ENCODE assay signal across 14 cellular contexts in genomic region chr1:94746635-94747525, GRCh38.
DNase-seq lines count a peak whose midpoint lies in the region; ATAC-seq, FAIRE-seq and TF ChIP-seq lines count a peak whose summit lies in the region.
"Had no signal": no experiment of that assay in that cellular context is flagged by ENCODE, and none has a peak within 500 bp of the region (broad histone marks: within the 10 kb centered on the region; RNA-seq: fewer than 3 reads in every experiment).

No MANE protein-coding gene starts in this region.

- H3K27ac ChIP-seq in HEK293 (ENCODE audit: extremely low read depth, low read depth, low read length), result no peak overlapping the region
- H3K27ac ChIP-seq in body of pancreas, result no peak overlapping the region
- peak overlapping the region; percentile 77 for H3K27ac ChIP-seq in right cardiac atrium (ENCODE audit: low read length)
- H3K27ac ChIP-seq in skeletal muscle tissue (ENCODE audit: low read depth, low read length), result peak overlapping the region; percentile 22
- H3K27ac ChIP-seq: BLaER1 treated with 17β-estradiol and CSF1 and Interleukin-3, amounts not matched to agents 10 nM and 100 nM; GM23248 had no signal

- intact Hi-C loops in body of pancreas (cut with DNase I) (no loop called here), right cardiac atrium (cut with DNase I) (no loop called here)

- H3K4me3 ChIP-seq in HEK293 (ENCODE audit: low read depth, low read length) (no peak overlapping the region), body of pancreas (no peak overlapping the region), right cardiac atrium (ENCODE audit: low read length) (no peak overlapping the region), skeletal muscle tissue (ENCODE audit: low read length in 3 of 3) (no peak overlapping the region)
- H3K4me3 ChIP-seq: BLaER1 treated with 17β-estradiol and CSF1 and Interleukin-3, amounts not matched to agents 10 nM and 100 nM; GM23248 had no signal

- H3K9me3 ChIP-seq in HEK293 (ENCODE audit: control insufficient read depth, insufficient read depth, low read depth, low read length), result no peaks in the 10 kb centered on the region
- H3K9me3 ChIP-seq in body of pancreas, result no peaks in the 10 kb centered on the region
- no peaks in the 10 kb centered on the region for H3K9me3 ChIP-seq in right cardiac atrium (ENCODE audit: control insufficient read depth, low read length)
- peaks cover 0 to 3% (median 0%) of the 10 kb centered on the region in 3 donors for H3K9me3 ChIP-seq in skeletal muscle tissue (ENCODE audit: control insufficient read depth in 3 of 3, low read length in 3 of 3)

- WGBS in body of pancreas, 2 donors, result 75 to 85% methylated on average over 5 to 8 of the region's 8 CpGs
- 63% methylated on average over 8 of the region's 8 CpGs for WGBS in right cardiac atrium

- CTCF ChIA-PET in HEK293 (lab: Yijun Ruan, JAX), result no interaction called here

- POLR2A ChIA-PET in HEK293 (lab: Yijun Ruan, JAX), result no interaction called here

- TF ChIP-seq CTCF in HEK293 (tag by site-specific recombination; IDR thresholded peaks at IDR 0.05) (no peak), body of pancreas (IDR thresholded peaks at IDR 0.05) (no peak)

- no peaks in the 10 kb centered on the region for H3K27me3 ChIP-seq in body of pancreas
- H3K27me3 ChIP-seq in right cardiac atrium (ENCODE audit: control insufficient read depth, insufficient read depth), result no peaks in the 10 kb centered on the region
- no peaks in the 10 kb centered on the region for H3K27me3 ChIP-seq in skeletal muscle tissue (ENCODE audit: control insufficient read depth in 3 of 3, insufficient read depth in 3 of 3, low read length in 3 of 3)
- H3K27me3 ChIP-seq: BLaER1 treated with 17β-estradiol and CSF1 and Interleukin-3, amounts not matched to agents 10 nM and 100 nM had no signal

- no peak overlapping the region for H3K9ac ChIP-seq in skeletal muscle tissue (ENCODE audit: low read depth in 1 of 3, low read length in 3 of 3)
- H3K9ac ChIP-seq: BLaER1 treated with 17β-estradiol and CSF1 and Interleukin-3, amounts not matched to agents 10 nM and 100 nM; GM23248; SK-N-SH had no signal

- peak in 3 of 4 donors; percentile 19 to 43 (median 22) for DNase-seq in body of pancreas
- DNase-seq in right cardiac atrium, result peak; percentile 47 to 80 (median 62)
- DNase-seq in H54 (ENCODE audit: insufficient read length, low spot score), result no peak
- no peak for DNase-seq in NK-92 (lab: John Stamatoyannopoulos, UW; ENCODE audit: unreplicated experiment)
- DNase-seq in stimulated activated naive CD8-positive, alpha-beta T cell treated with anti-CD3 and anti-CD28 coated beads, Interleukin-15, Interleukin-2, amounts not matched to agents 100 U/mL and 50 U/mL, for 24 hours, result no peak
- DNase-seq in activated CD4-positive, alpha-beta T cell treated with anti-CD3 and anti-CD28 coated beads, Interleukin-2, amount 50 U/mL, for 1 hour, result no peak
- DNase-seq: activated naive CD4-positive, alpha-beta T cell treated with Interleukin-2 at 50 U/mL for 16 hours; GM23248; NCI-H2081; SK-N-SH; stimulated activated CD4-positive, alpha-beta T cell treated with anti-CD3 and anti-CD28 coated beads, Interleukin-2, amount 100 ng/mL, for 24 hours had no signal

- FAIRE-seq in H54 (lab: Jason Lieb, UNC), result no peak

- H3K36me3 ChIP-seq in HEK293 (ENCODE audit: control insufficient read depth in 2 of 2, insufficient read depth in 1 of 2, low read length in 2 of 2) (no peaks in the 10 kb centered on the region), body of pancreas (replicated peaks in 1 of 2; ENCODE audit: insufficient read depth in 1 of 2, low read depth in 2 of 2) (no peaks in the 10 kb centered on the region), skeletal muscle tissue (ENCODE audit: control insufficient read depth in 3 of 3, insufficient read depth in 3 of 3, low read length in 3 of 3) (no peaks in the 10 kb centered on the region)
- H3K36me3 ChIP-seq: BLaER1 treated with 17β-estradiol and CSF1 and Interleukin-3, amounts not matched to agents 10 nM and 100 nM had no signal

- ATAC-seq in body of pancreas, result peak; percentile 45
- peak; percentile 71 to 90 for ATAC-seq in right cardiac atrium
- ATAC-seq in stimulated activated naive CD8-positive, alpha-beta T cell treated with anti-CD3 and anti-CD28 coated beads, Interleukin-15, Interleukin-2, amounts not matched to agents 100 U/mL and 50 U/mL, for 24 hours, result no peak

- no peak for TF ChIP-seq POLR2A in body of pancreas (IDR thresholded peaks at IDR 0.05)
- TF ChIP-seq POLR2A in H54 (IDR thresholded peaks at IDR 0.05; ENCODE audit: low read depth, low read length), result no peak

- H3K4me1 ChIP-seq in HEK293 (ENCODE audit: control insufficient read depth, insufficient read depth, low read length) (no peaks in the 10 kb centered on the region), body of pancreas (no peaks in the 10 kb centered on the region), right cardiac atrium (ENCODE audit: control insufficient read depth, insufficient read depth, low read length) (peaks cover 6% of the 10 kb centered on the region), skeletal muscle tissue (ENCODE audit: control insufficient read depth in 3 of 3, insufficient read depth in 3 of 3, low read length in 3 of 3) (peaks cover 0 to 4% (median 2%) of the 10 kb centered on the region in 3 donors)

TF ChIP-seq in HEK293, 187 proteins besides CTCF, POLR2A, EP300 and RAD21:
- TF ChIP-seq PRDM10 (tag by site-specific recombination; IDR thresholded peaks at IDR 0.05), result no peak
- TF ChIP-seq REST (tag by site-specific recombination; IDR thresholded peaks at IDR 0.05), result 0 out of 2 replicates have a peak, but pooled peaks have one; percentile 15

Comparison
In these comparisons a context has a peak if more than half of its experiments do, and no peak if none do; other contexts are left out.
1. H3K27ac ChIP-seq: peak in right cardiac atrium (single experiment) and skeletal muscle tissue (single experiment); none in HEK293 (single experiment) and body of pancreas (0 of 4).
2. DNase-seq: peak in body of pancreas (3 of 4) and right cardiac atrium (3 of 3); none in H54 (single experiment), NK-92 (single experiment), stimulated activated naive CD8-positive, alpha-beta T cell treated with anti-CD3 and anti-CD28 coated beads, Interleukin-15, Interleukin-2, amounts not matched to agents 100 U/mL and 50 U/mL, for 24 hours (single experiment) and activated CD4-positive, alpha-beta T cell treated with anti-CD3 and anti-CD28 coated beads, Interleukin-2, amount 50 U/mL, for 1 hour (single experiment).